ENCODE assay signal across 8 cellular contexts in the genomic region with DNA sequence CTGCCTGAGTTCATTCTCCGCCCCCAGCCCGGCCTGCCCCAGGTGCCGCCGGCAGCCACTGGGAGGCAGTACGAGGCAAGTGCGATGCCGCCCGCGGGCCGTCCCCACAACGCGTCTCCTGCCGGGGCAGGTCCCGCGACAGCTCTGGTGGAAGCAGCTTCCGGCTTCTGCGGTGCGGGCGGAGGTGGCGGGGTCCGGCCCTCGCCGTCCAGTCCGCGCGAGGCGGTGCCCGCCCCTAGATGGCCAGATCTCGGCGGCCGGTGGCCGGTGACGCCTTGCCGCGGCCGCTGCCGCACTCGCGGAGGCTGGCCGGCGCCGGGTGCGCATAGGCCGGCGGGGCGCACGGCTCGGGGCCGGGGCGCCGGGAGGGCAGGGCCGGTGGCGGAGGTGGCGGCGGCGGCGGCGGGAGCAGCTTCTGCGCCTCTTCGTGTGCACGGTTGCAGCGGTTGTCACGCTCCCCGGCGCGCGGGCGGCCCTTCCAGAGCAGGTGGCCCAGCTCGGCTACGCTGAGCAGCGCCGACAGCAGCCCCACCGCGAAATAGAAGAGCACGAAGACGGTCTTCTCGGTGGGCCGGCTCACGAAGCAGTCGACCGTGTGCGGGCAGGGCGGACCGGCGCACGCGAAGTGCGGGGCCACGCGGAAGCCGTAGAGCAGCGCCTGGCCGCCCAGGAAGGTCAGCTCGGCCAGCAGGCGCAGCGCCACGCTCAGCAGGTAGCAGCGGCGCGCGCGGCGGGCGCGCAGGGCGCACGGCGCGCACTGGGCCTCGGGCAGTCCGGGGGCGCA. TPM values are rescaled to one million over a fixed set of nuclear protein-coding genes. Genes with fewer than 3 reads are reported as not detected.
DNase-seq lines count a peak whose midpoint lies in the region; ATAC-seq lines count a peak whose summit lies in the region.

No MANE protein-coding gene starts in this region.

- H3K9ac ChIP-seq in skeletal muscle tissue (ENCODE audit: low read depth in 1 of 3, low read length in 3 of 3) = peak overlapping the region in 1 of 3 donors; percentile 70

- in situ Hi-C loops in KBM-7 (cut with MboI; ENCODE audit: low pct_unique_long_range_greater_than_20kb, low sequenced_read_pairs) = no loop called here

- peaks cover 10 to 14% (median 10%) of the 10 kb centered on the region in 3 donors for H3K4me1 ChIP-seq in skeletal muscle tissue (ENCODE audit: control insufficient read depth in 3 of 3, insufficient read depth in 3 of 3, low read length in 3 of 3)

- H3K9me3 ChIP-seq in skeletal muscle tissue (ENCODE audit: control insufficient read depth in 3 of 3, low read length in 3 of 3) = no peaks in the 10 kb centered on the region

- no peaks in the 10 kb centered on the region for H3K9me3 Mint-ChIP-seq in activated naive CD4-positive, alpha-beta T cell treated with anti-CD3 and anti-CD28 coated beads, Interleukin-2, amount 50 U/mL, for 72 hours

- H3K36me3 ChIP-seq in skeletal muscle tissue (ENCODE audit: control insufficient read depth in 3 of 3, insufficient read depth in 3 of 3, low read length in 3 of 3) = no peaks in the 10 kb centered on the region

- H3K27me3 ChIP-seq in skeletal muscle tissue (ENCODE audit: control insufficient read depth in 3 of 3, insufficient read depth in 3 of 3, low read length in 3 of 3) = peaks cover 0 to 13% (median 3%) of the 10 kb centered on the region in 3 donors

- intact Hi-C loops in left ventricle myocardium superior (cut with micrococcal nuclease) = no loop called here

- no peak overlapping the region for H3K27ac ChIP-seq in skeletal muscle tissue (ENCODE audit: low read depth, low read length)

- ATAC-seq in GM19468 (IDR thresholded peaks at IDR 0.05; ENCODE audit: extremely low read depth, unreplicated experiment) (peak; percentile 51), left ventricle myocardium superior (peak; percentile 47)
- ATAC-seq in activated naive CD4-positive, alpha-beta T cell treated with anti-CD3 and anti-CD28 coated beads, Interleukin-2, amount 50 U/mL, for 72 hours = peak; percentile 90 to 93

- H3K27ac Mint-ChIP-seq in activated naive CD4-positive, alpha-beta T cell treated with anti-CD3 and anti-CD28 coated beads, Interleukin-2, amount 50 U/mL, for 72 hours = peak overlapping the region in 1 of 2 donors; percentile 87

- DNase-seq in CMK (ENCODE audit: low read depth) = peak; percentile 76
- peak; percentile 84 for DNase-seq in KBM-7
- DNase-seq in SKM-1 (lab: John Stamatoyannopoulos, UW; ENCODE audit: unreplicated experiment) = peak; percentile 88
- peak; percentile 91 for DNase-seq in activated naive CD4-positive, alpha-beta T cell treated with anti-CD3 and anti-CD28 coated beads, Interleukin-2, amount 50 U/mL, for 72 hours (ENCODE audit: low spot score in 2 of 2)
- DNase-seq in left ventricle myocardium superior = peak; percentile 77
- no peak for DNase-seq in hippocampal formation (lab: John Stamatoyannopoulos, UW)

- H3K4me3 ChIP-seq in skeletal muscle tissue (ENCODE audit: low read length in 3 of 3) = peak overlapping the region; percentile 7 to 71 (median 71)

- no peaks in the 10 kb centered on the region for H3K36me3 Mint-ChIP-seq in activated naive CD4-positive, alpha-beta T cell treated with anti-CD3 and anti-CD28 coated beads, Interleukin-2, amount 50 U/mL, for 72 hours

RNA-seq across cellular contexts. Expression of gene GJD3, which starts 1.6 kb away (rescaled TPM):
- total RNA-seq in activated naive CD4-positive, alpha-beta T cell treated with anti-CD3 and anti-CD28 coated beads, Interleukin-2, amount 50 U/mL, for 72 hours = not detected
- total RNA-seq in left ventricle myocardium superior (1.2 TPM), skeletal muscle tissue (0.52 TPM)

RNA-seq across cellular contexts. Expression of gene RARA, which starts 53.9 kb away (rescaled TPM):
- total RNA-seq in activated naive CD4-positive, alpha-beta T cell treated with anti-CD3 and anti-CD28 coated beads, Interleukin-2, amount 50 U/mL, for 72 hours = 10 to 100 TPM; 21.0 to 23.0 TPM
- total RNA-seq in left ventricle myocardium superior (18.6 TPM), skeletal muscle tissue (17.2 TPM)

RNA-seq across cellular contexts. Expression of gene TOP2A, which starts 54.8 kb away (rescaled TPM):
- total RNA-seq in activated naive CD4-positive, alpha-beta T cell treated with anti-CD3 and anti-CD28 coated beads, Interleukin-2, amount 50 U/mL, for 72 hours = 100 to 1,000 TPM; 283 to 508 TPM
- total RNA-seq in left ventricle myocardium superior (1.1 TPM), skeletal muscle tissue (21.4 TPM)

Comparison
In these comparisons a context has a peak if more than half of its experiments do, and no peak if none do; other contexts are left out.
1. DNase-seq: peak in CMK (single experiment), KBM-7 (single experiment), SKM-1 (single experiment), activated naive CD4-positive, alpha-beta T cell treated with anti-CD3 and anti-CD28 coated beads, Interleukin-2, amount 50 U/mL, for 72 hours (2 of 2) and left ventricle myocardium superior (single experiment); none in hippocampal formation (0 of 2).
2. RNA of gene TOP2A, which starts 54.8 kb away (total RNA-seq): 283 to 508 TPM in activated naive CD4-positive, alpha-beta T cell treated with anti-CD3 and anti-CD28 coated beads, Interleukin-2, amount 50 U/mL, for 72 hours; 21.4 TPM in skeletal muscle tissue (single experiment) and 1.1 TPM in left ventricle myocardium superior (single experiment); every median in the first group is over 10 times any median in the second.
3. Peak in every context shown above with its lines, with median percentiles within 50 percentile points of each other: ATAC-seq.